Comparison of ENCODE assay signal across 27 cellular contexts in the genomic region with DNA sequence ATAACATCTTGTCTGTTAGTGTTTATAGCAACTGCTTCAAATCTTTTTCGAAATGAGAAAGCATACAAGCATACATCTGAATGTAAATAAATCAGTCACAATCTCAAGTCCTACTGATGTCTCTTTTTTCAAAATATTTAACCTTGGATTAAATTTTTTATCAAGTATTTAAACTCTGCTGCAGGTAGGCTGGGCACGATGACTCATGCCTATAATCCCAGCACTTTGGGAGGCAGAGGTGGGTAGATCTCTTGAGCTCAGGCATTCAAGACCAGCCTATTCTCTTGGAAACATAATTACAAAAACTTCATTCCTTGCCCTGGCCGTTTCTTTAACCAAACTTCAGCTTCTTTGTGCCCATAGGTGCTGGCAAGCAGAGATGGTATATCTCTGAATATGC.
"Had no signal": no experiment of that assay in that cellular context is flagged by ENCODE, and none has a peak within 500 bp of the region (broad histone marks: within the 10 kb centered on the region; RNA-seq: fewer than 3 reads in every experiment).

No MANE protein-coding gene starts in this region.

- H2AFZ ChIP-seq: hepatocyte had no signal

- H3K4me2 ChIP-seq: hepatocyte, smooth muscle cell had no signal

- ATAC-seq: effector memory CD8-positive, alpha-beta T cell; left lobe of liver; naive thymus-derived CD4-positive, alpha-beta T cell; sciatic nerve; stimulated activated naive CD8-positive, alpha-beta T cell treated with anti-CD3 and anti-CD28 coated beads, Interleukin-15, amount 100 ng/mL, for 72 hours had no signal

- FAIRE-seq: endometrium, frontal cortex, kidney had no signal

- H3K36me3 ChIP-seq: ovary, right atrium auricular region, thyroid gland, vagina had no signal

- H3K4me3 ChIP-seq: coronary artery, hepatocyte, lung, ovary, right atrium auricular region, smooth muscle cell, thyroid gland, vagina had no signal

- H3K4me1 ChIP-seq: right atrium auricular region, thyroid gland, vagina had no signal

- H3K27me3 ChIP-seq: hepatocyte, ovary, right atrium auricular region, thyroid gland, vagina had no signal

- DNase-seq: dermis blood vessel endothelial cell; effector memory CD8-positive, alpha-beta T cell; kidney; mesenchymal stem cell; midbrain; naive thymus-derived CD4-positive, alpha-beta T cell; occipital lobe; ovary; posterior cingulate gyrus; stimulated activated CD4-positive, alpha-beta T cell treated with anti-CD3 and anti-CD28 coated beads, Interleukin-12 subunit alpha, Interleukin-12 subunit beta, amount 100 ng/mL, for 4 hours; stimulated activated CD4-positive, alpha-beta T cell treated with anti-CD3 and anti-CD28 coated beads, Interleukin-1b, Interleukin-23, amount 100 ng/mL, for 48 hours; stimulated activated CD4-positive, alpha-beta T cell treated with anti-CD3 and anti-CD28 coated beads, Interleukin-4, amount 100 ng/mL, for 1 hour; stimulated activated CD8-positive, alpha-beta memory T cell treated with anti-CD3 and anti-CD28 coated beads, Interleukin-4, amount 100 ng/mL, for 48 hours; stimulated activated naive CD4-positive, alpha-beta T cell; stimulated activated naive CD8-positive, alpha-beta T cell treated with anti-CD3 and anti-CD28 coated beads, Interleukin-15, amount 100 ng/mL, for 72 hours; thyroid gland; trophoblast cell had no signal

- H3K9me3 ChIP-seq: ovary, right atrium auricular region, thyroid gland, vagina had no signal

- H3K27ac ChIP-seq: coronary artery, hepatocyte, ovary, right atrium auricular region, thyroid gland, vagina had no signal

- H3K79me2 ChIP-seq: hepatocyte had no signal
